Comparison of ENCODE assay signal across 1 cellular context in genomic region chr5:57225553-57225952, GRCh38.
TF ChIP-seq lines count a peak whose summit lies in the region.

No MANE protein-coding gene starts in this region.

TF ChIP-seq in HCT116, 20 proteins besides CTCF, POLR2A, EP300 and RAD21 (continued from another document):
- TF ChIP-seq REST (IDR thresholded peaks at IDR 0.05; ENCODE audit: low read depth) (no peak), CEBPB (IDR thresholded peaks at IDR 0.05; ENCODE audit: low read depth) (no peak), FOSL1 (IDR thresholded peaks at IDR 0.05; ENCODE audit: low read depth) (no peak), CBX3 (IDR thresholded peaks at IDR 0.05; ENCODE audit: low read depth) (no peak), ZNF274 (IDR thresholded peaks at IDR 0.05; ENCODE audit: low read depth, low read length) (no peak), YY1 (IDR thresholded peaks at IDR 0.05; ENCODE audit: extremely low read depth, insufficient replicate concordance, low read depth, low read length) (no peak)
